8 cellular contexts compared by ENCODE assay signal in the genomic region with DNA sequence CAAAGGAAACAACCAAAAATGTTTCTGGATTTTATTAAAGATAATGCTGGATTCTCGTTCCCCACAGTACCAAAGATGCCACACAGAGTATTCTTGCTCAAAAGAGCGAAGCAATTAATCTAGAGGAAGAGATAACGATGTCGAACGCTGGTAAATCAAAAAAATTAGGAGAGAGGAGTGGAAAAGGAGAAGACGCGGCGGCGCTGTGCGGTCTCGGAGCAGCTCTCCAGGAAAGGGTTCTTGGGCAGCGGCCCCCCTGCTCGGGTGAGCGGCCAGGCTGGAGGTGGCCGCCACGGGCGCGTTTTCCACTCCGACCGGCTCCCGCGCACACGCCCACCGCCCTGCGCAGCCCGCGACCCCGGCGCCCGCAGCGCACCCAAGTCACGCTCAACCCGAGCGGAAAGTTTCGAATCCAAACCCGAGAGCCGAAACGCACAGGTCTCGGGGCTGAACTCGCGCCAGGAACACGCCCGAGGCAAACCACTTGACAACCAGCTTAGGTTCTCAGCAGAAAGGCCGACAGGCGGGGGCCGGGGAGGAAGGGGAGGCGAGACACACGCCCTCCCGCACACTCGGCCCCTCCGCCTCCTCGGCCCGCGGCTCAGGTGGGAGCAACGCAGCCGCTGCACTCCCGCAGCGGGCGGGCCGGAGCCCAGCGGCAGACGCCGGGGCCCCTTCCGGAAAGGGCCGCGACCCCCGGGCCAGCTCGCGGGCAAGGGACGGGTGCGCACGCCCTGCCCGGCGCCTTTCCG. TPM values are rescaled to one million over a fixed set of nuclear protein-coding genes. Genes with fewer than 3 reads are reported as not detected.
DNase-seq lines count a peak whose midpoint lies in the region; ATAC-seq and TF ChIP-seq lines count a peak whose summit lies in the region.

No MANE protein-coding gene starts in this region.

- no peaks in the 10 kb centered on the region for H3K27me3 ChIP-seq in CD4-positive, alpha-beta memory T cell (ENCODE audit: insufficient read depth, low read length)
- H3K27me3 ChIP-seq in Peyer's patch = no peaks in the 10 kb centered on the region
- no peaks in the 10 kb centered on the region for H3K27me3 ChIP-seq in neuron (ENCODE audit: insufficient read depth, low read length)
- H3K27me3 ChIP-seq in suprapubic skin = no peaks in the 10 kb centered on the region

- DNase-seq in CD4-positive, alpha-beta memory T cell = peak; percentile 42 to 66 (median 47)
- peak; percentile 50 to 73 (median 64) for DNase-seq in Peyer's patch
- DNase-seq in activated gamma-delta T cell (lab: John Stamatoyannopoulos, UW) = peak; percentile 42
- peak; percentile 54 for DNase-seq in foreskin melanocyte
- DNase-seq in suprapubic skin (ENCODE audit: low spot score in 2 of 2) = peak; percentile 73 to 86

- intact Hi-C loops in CD4-positive, alpha-beta memory T cell (cut with micrococcal nuclease) = loop anchor here (1.0 to 10.0 kb wide), 4 partner anchors 35 to 145 kb away; partner anchors contain the start of gene RINT1

- ATAC-seq in GM19395 (IDR thresholded peaks at IDR 0.05; ENCODE audit: unreplicated experiment) = peak; percentile 49
- ATAC-seq in HG03520 (IDR thresholded peaks at IDR 0.05; ENCODE audit: unreplicated experiment) = peak; percentile 33

- no peak for TF ChIP-seq CTCF in Peyer's patch (IDR thresholded peaks at IDR 0.05)
- TF ChIP-seq CTCF in suprapubic skin (IDR thresholded peaks at IDR 0.05) = no peak

- peaks cover 32% of the 10 kb centered on the region for H3K4me1 ChIP-seq in CD4-positive, alpha-beta memory T cell (ENCODE audit: insufficient read depth, low read length)
- peaks cover 0 to 11% (median 0%) of the 10 kb centered on the region in 4 donors for H3K4me1 ChIP-seq in Peyer's patch
- peaks cover 8% of the 10 kb centered on the region for H3K4me1 ChIP-seq in neuron (ENCODE audit: insufficient read depth, low read length)
- peaks cover 7% of the 10 kb centered on the region for H3K4me1 ChIP-seq in suprapubic skin

- CTCF ChIA-PET in CD4-positive, alpha-beta memory T cell (lab: Charles Lee; ENCODE audit: partially characterized antibody) = interaction anchor here (1.6 to 2.1 kb wide), 3 partner anchors 11 to 42 kb away, joined by 3 to 8 read pairs (median 7); no protein-coding TSS in a partner anchor

- no peaks in the 10 kb centered on the region for H3K9me3 ChIP-seq in CD4-positive, alpha-beta memory T cell (ENCODE audit: control insufficient read depth in 1 of 2, low read length in 2 of 2)
- H3K9me3 ChIP-seq in Peyer's patch (no peaks in the 10 kb centered on the region), neuron (ENCODE audit: low read length) (no peaks in the 10 kb centered on the region), suprapubic skin (no peaks in the 10 kb centered on the region)

- H3K4me1 Mint-ChIP-seq in CD4-positive, alpha-beta memory T cell = peaks cover 32 to 56% (median 40%) of the 10 kb centered on the region in 4 donors

- TF ChIP-seq POLR2A in Peyer's patch (IDR thresholded peaks at IDR 0.05) (no peak), suprapubic skin (IDR thresholded peaks at IDR 0.05) (no peak)

- H3K36me3 Mint-ChIP-seq in CD4-positive, alpha-beta memory T cell = peaks cover 4 to 12% of the 10 kb centered on the region in 2 donors

- peak overlapping the region; percentile 90 to 95 (median 92) for H3K4me3 Mint-ChIP-seq in CD4-positive, alpha-beta memory T cell

- peak overlapping the region; percentile 57 to 61 for H3K4me3 ChIP-seq in CD4-positive, alpha-beta memory T cell (ENCODE audit: low read length in 2 of 2)
- H3K4me3 ChIP-seq in Peyer's patch = peak overlapping the region; percentile 92 to 100 (median 98)
- H3K4me3 ChIP-seq in neuron (ENCODE audit: low read length) = peak overlapping the region; percentile 70
- peak overlapping the region; percentile 94 for H3K4me3 ChIP-seq in suprapubic skin

- TF ChIP-seq EP300 in suprapubic skin (IDR thresholded peaks at IDR 0.05) = no peak

- peak overlapping the region; percentile 57 to 95 (median 82) for H3K27ac Mint-ChIP-seq in CD4-positive, alpha-beta memory T cell

- no peaks in the 10 kb centered on the region for H3K27me3 Mint-ChIP-seq in CD4-positive, alpha-beta memory T cell

- H3K36me3 ChIP-seq in CD4-positive, alpha-beta memory T cell (ENCODE audit: insufficient read depth, low read length) = no peaks in the 10 kb centered on the region
- H3K36me3 ChIP-seq in Peyer's patch (no peaks in the 10 kb centered on the region), neuron (ENCODE audit: insufficient read depth, low read length) (no peaks in the 10 kb centered on the region), suprapubic skin (no peaks in the 10 kb centered on the region)

- H3K27ac ChIP-seq in CD4-positive, alpha-beta memory T cell (ENCODE audit: low read depth, low read length) = peak overlapping the region; percentile 52
- H3K27ac ChIP-seq in Peyer's patch = peak overlapping the region in 3 of 4 donors; percentile 79 to 89 (median 80)
- peak overlapping the region; percentile 78 for H3K27ac ChIP-seq in suprapubic skin

- H3K9me3 Mint-ChIP-seq in CD4-positive, alpha-beta memory T cell = peaks cover 0 to 1% (median 0%) of the 10 kb centered on the region in 8 donors

- peak overlapping the region; percentile 76 for H2AFZ ChIP-seq in neuron (ENCODE audit: low read depth, low read length)

- WGBS in suprapubic skin = 1% methylated on average over 41 of the region's 75 CpGs

- POLR2A ChIA-PET in CD4-positive, alpha-beta memory T cell (lab: Charles Lee; ENCODE audit: partially characterized antibody) = interaction anchor here (0.9 to 3.2 kb wide), 17 partner anchors 11 to 1781 kb away, joined by 3 to 48 read pairs (median 4); partner anchors contain the start of genes HBP1 and KMT2E

RNA-seq across cellular contexts. Expression of gene SRPK2, which starts 0.9 kb away (rescaled TPM):
- 10 to 100 TPM; 54.7 to 55.2 TPM for total RNA-seq in CD4-positive, alpha-beta memory T cell
- polyA plus RNA-seq in CD4-positive, alpha-beta memory T cell = 10 to 100 TPM; 36.0 to 48.7 TPM
- total RNA-seq in Peyer's patch (10 to 100 TPM; 25.7 to 96.6 (median 33.6) TPM), suprapubic skin (10 to 100 TPM; 61.7 to 89.1 (median 78.4) TPM)

Comparison
In these comparisons a context has a peak if more than half of its experiments do, and no peak if none do; other contexts are left out.
1. Peak in every context shown above with its lines: DNase-seq, ATAC-seq, H3K4me3 ChIP-seq and H3K27ac ChIP-seq.